17 cellular contexts compared by ENCODE assay signal in genomic region chr3:66507631-66508260, GRCh38. TPM values are rescaled to one million over a fixed set of nuclear protein-coding genes. Genes with fewer than 3 reads are reported as not detected.
DNase-seq lines count a peak whose midpoint lies in the region; ATAC-seq, FAIRE-seq and TF ChIP-seq lines count a peak whose summit lies in the region.
"Had no signal": no experiment of that assay in that cellular context is flagged by ENCODE, and none has a peak within 500 bp of the region (broad histone marks: within the 10 kb centered on the region; RNA-seq: fewer than 3 reads in every experiment).

No MANE protein-coding gene starts in this region.

- no peak overlapping the region for H3K4me2 ChIP-seq in HepG2 (ENCODE audit: low read depth, low read length)
- H3K4me2 ChIP-seq: PC-9 had no signal

- no peak overlapping the region for H2AFZ ChIP-seq in HepG2 (ENCODE audit: low read length)
- H2AFZ ChIP-seq: PC-9 had no signal

- H3K27ac ChIP-seq in HepG2 (ENCODE audit: extremely low read length, insufficient read depth, low read length) (no peak overlapping the region), right lobe of liver (no peak overlapping the region), heart right ventricle (peak overlapping the region in 7 of 10 donors; percentile 3 to 71 (median 46)), mucosa of rectum (ENCODE audit: low read depth in 2 of 2, low read length in 2 of 2) (peak overlapping the region; percentile 40 to 54), transverse colon (peak overlapping the region; percentile 31 to 64 (median 60))
- H3K27ac ChIP-seq: C4-2B, PC-9 had no signal

- no peak overlapping the region for H3K9ac ChIP-seq in HepG2 (ENCODE audit: insufficient read depth, low read depth, low read length)
- H3K9ac ChIP-seq in mucosa of rectum (ENCODE audit: low read depth in 1 of 2, low read length in 2 of 2): no peak overlapping the region

- TF ChIP-seq RAD21 in HepG2 (CRISPR knock-in tag; IDR thresholded peaks at IDR 0.05): no peak

- H4K20me1 ChIP-seq in HepG2 (ENCODE audit: insufficient read depth, low read length): no peaks in the 10 kb centered on the region

- H3K27me3 ChIP-seq in HepG2 (ENCODE audit: control insufficient read depth in 1 of 2, insufficient read depth in 2 of 2, low read length in 2 of 2): no peaks in the 10 kb centered on the region
- H3K27me3 ChIP-seq in right lobe of liver: no peaks in the 10 kb centered on the region
- no peaks in the 10 kb centered on the region for H3K27me3 ChIP-seq in heart right ventricle
- H3K27me3 ChIP-seq in mucosa of rectum (ENCODE audit: control insufficient read depth in 2 of 2, insufficient read depth in 2 of 2, low read length in 2 of 2): no peaks in the 10 kb centered on the region
- no peaks in the 10 kb centered on the region for H3K27me3 ChIP-seq in transverse colon

- H3K4me1 ChIP-seq in HepG2 (ENCODE audit: insufficient read depth, low read length) (peaks cover 27% of the 10 kb centered on the region), right lobe of liver (peaks cover 0 to 12% (median 4%) of the 10 kb centered on the region in 4 donors), heart right ventricle (peaks cover 0 to 8% (median 0%) of the 10 kb centered on the region in 9 donors), mucosa of rectum (ENCODE audit: control insufficient read depth in 2 of 2, insufficient read depth in 2 of 2, low read length in 2 of 2) (peaks cover 9 to 16% of the 10 kb centered on the region in 2 donors), transverse colon (peaks cover 0 to 38% (median 30%) of the 10 kb centered on the region in 4 donors)

- TF ChIP-seq CTCF in HepG2 (CRISPR knock-in tag; IDR thresholded peaks at IDR 0.05) (no peak), right lobe of liver (IDR thresholded peaks at IDR 0.05) (no peak), heart right ventricle (IDR thresholded peaks at IDR 0.05) (no peak), transverse colon (IDR thresholded peaks at IDR 0.05) (peak in 2 of 5 experiments; percentile 8 to 16), D721Med (IDR thresholded peaks at IDR 0.05; ENCODE audit: insufficient read depth, missing control alignments) (no peak)

- CTCF ChIA-PET in HepG2 (lab: Yijun Ruan, JAX; ENCODE audit: low intra/inter-chr PET ratio, low total read pairs): no interaction called here

- H3K9me3 ChIP-seq in HepG2 (ENCODE audit: low read length) (no peaks in the 10 kb centered on the region), right lobe of liver (no peaks in the 10 kb centered on the region), heart right ventricle (no peaks in the 10 kb centered on the region), mucosa of rectum (ENCODE audit: control insufficient read depth in 2 of 2, low read length in 2 of 2) (no peaks in the 10 kb centered on the region), transverse colon (no peaks in the 10 kb centered on the region)

- no TSS peak for BruUV-seq in HepG2 (replicated peaks; lab: Mats Ljungman, UMichigan)

- DNase-seq in HepG2 (ENCODE audit: low spot score): no peak
- DNase-seq in right lobe of liver: no peak
- peak; percentile 19 to 60 for DNase-seq in heart right ventricle
- DNase-seq in transverse colon: peak; percentile 44
- DNase-seq in stimulated activated CD4-positive, alpha-beta T cell treated with anti-CD3 and anti-CD28 coated beads, Interleukin-4, amount 100 ng/mL, for 4 hours: no peak
- no peak for DNase-seq in D721Med (ENCODE audit: insufficient read length, low spot score)
- DNase-seq: GF-D8, NCI-H1105, NCI-H2029, NCI-H774, PC-9 had no signal

- FAIRE-seq in HepG2 (lab: Jason Lieb, UNC) (no peak), D721Med (lab: Jason Lieb, UNC) (no peak)
- FAIRE-seq: A204.1, GM12891, GM18507 had no signal

- intact Hi-C loops in HepG2 (cut with micrococcal nuclease; ENCODE audit: unreplicated experiment): loop anchor here (10.0 kb wide), 1 partner anchor 233 kb away; no protein-coding TSS in a partner anchor
- intact Hi-C loops in right lobe of liver (cut with DNase I): no loop called here
- intact Hi-C loops in heart right ventricle (cut with DNase I): loop anchor here in 7 of 10 donors (5.0 to 10.0 kb wide), 6 partner anchors 93 to 310 kb away; no protein-coding TSS in a partner anchor
- intact Hi-C loops in transverse colon (cut with DNase I; ENCODE audit: low total_unique reads): loop anchor here (10.0 kb wide), 2 partner anchors 47 to 187 kb away; no protein-coding TSS in a partner anchor

- TF ChIP-seq EP300 in HepG2 (IDR thresholded peaks at IDR 0.05; ENCODE audit: low read depth in 2 of 2, low read length in 2 of 2) (no peak), HepG2 (CRISPR knock-in tag; IDR thresholded peaks at IDR 0.05; ENCODE audit: borderline replicate concordance) (no peak), transverse colon (IDR thresholded peaks at IDR 0.05; ENCODE audit: low read depth) (no peak)

- 15% methylated on average over 6 of the region's 6 CpGs for WGBS in HepG2 (ENCODE audit: low lambda C conversion rate)
- WGBS in right lobe of liver (ENCODE audit: insufficient coverage, low coverage, low lambda C conversion rate, missing lambda C conversion rate): 79% methylated on average over 3 of the region's 6 CpGs
- WGBS in heart right ventricle, 2 donors: 37 to 60% methylated on average over 6 of the region's 6 CpGs
- WGBS in transverse colon (ENCODE audit: low coverage in 1 of 2), 2 donors: 43% methylated on average over 6 of the region's 6 CpGs; no CpG with 5 or more reads in 1 of the 2 donors

- H3K79me2 ChIP-seq in HepG2 (ENCODE audit: insufficient read depth, low read length): no peaks in the 10 kb centered on the region

- H3K36me3 ChIP-seq in HepG2 (replicated peaks in 1 of 2; ENCODE audit: control insufficient read depth in 1 of 2, insufficient read depth in 2 of 2, low read length in 2 of 2) (no peaks in the 10 kb centered on the region), right lobe of liver (no peaks in the 10 kb centered on the region), heart right ventricle (no peaks in the 10 kb centered on the region), mucosa of rectum (ENCODE audit: control insufficient read depth in 2 of 2, insufficient read depth in 2 of 2, low read length in 2 of 2) (no peaks in the 10 kb centered on the region), transverse colon (no peaks in the 10 kb centered on the region)

- POLR2A ChIA-PET in HepG2 (lab: Yijun Ruan, JAX): no interaction called here

- in situ Hi-C loops in HepG2 (cut with HindIII; ENCODE audit: extremely low pct_ligation_motif_present, low pct_unique_long_range_greater_than_20kb): no loop called here
- in situ Hi-C loops in transverse colon (cut with MboI; ENCODE audit: low pct_ligation_motif_present in 1 of 4, low pct_unique_long_range_greater_than_20kb in 1 of 4, low sequenced_read_pairs in 3 of 4): loop anchor here in 2 of 4 donors (25.0 kb wide), 1 partner anchor 305 kb away; no protein-coding TSS in a partner anchor

- TF ChIP-seq POLR2A in HepG2 (IDR thresholded peaks at IDR 0.05; ENCODE audit: insufficient read depth in 1 of 2, low read depth in 2 of 2, low read length in 2 of 2): no peak
- TF ChIP-seq POLR2A in right lobe of liver (IDR thresholded peaks at IDR 0.05): no peak
- no peak for TF ChIP-seq POLR2A in transverse colon (IDR thresholded peaks at IDR 0.05)

- H3K4me3 ChIP-seq in HepG2 (replicated peaks in 1 of 3; ENCODE audit: insufficient read depth in 1 of 3, low read depth in 2 of 3, low read length in 3 of 3): no peak overlapping the region
- H3K4me3 ChIP-seq in right lobe of liver: no peak overlapping the region
- no peak overlapping the region for H3K4me3 ChIP-seq in heart right ventricle
- no peak overlapping the region for H3K4me3 ChIP-seq in mucosa of rectum (ENCODE audit: low read length in 2 of 2)
- H3K4me3 ChIP-seq in transverse colon: no peak overlapping the region
- H3K4me3 ChIP-seq: PC-9 had no signal

- ATAC-seq in HepG2 (peak; percentile 25; the same call in 1 of the 3 replicates), right lobe of liver (no peak), heart right ventricle (peak; percentile 11 to 98 (median 91)), HG03354 (IDR thresholded peaks at IDR 0.05; ENCODE audit: poor library complexity, severe bottlenecking, unreplicated experiment) (no peak)

RNA-seq across cellular contexts. Expression of gene LRIG1, which starts 6.9 kb away (rescaled TPM):
- total RNA-seq in HepG2 (2016; rRNA removed; fragmentation: Illumina TruSeq; extraction: Trizol) (16.3 and 24.8 TPM in 2 replicates), right lobe of liver (10 to 100 TPM; 15.8 to 23.2 (median 17.8) TPM), heart right ventricle (100 to 1,000 TPM in 3 of 10 donors, 10 to 100 TPM in 7; 71.9 to 109 (median 95.2) TPM), transverse colon (10 to 100 TPM; 67.2 to 87.6 (median 79.3) TPM)
- total RNA-seq in HepG2 (2016; cell fraction: cytosol; rRNA removed; fragmentation: Illumina TruSeq; extraction: Trizol; ENCODE audit: low read depth): 24.3 and 29.3 TPM in 2 replicates
- 14.1 and 27.5 TPM in 2 replicates for total RNA-seq in HepG2 (2016; cell fraction: insoluble cytoplasmic fraction; rRNA removed; fragmentation: Illumina TruSeq; extraction: Trizol)
- 13.9 and 14.8 TPM in 2 replicates for total RNA-seq in HepG2 (2016; cell fraction: membrane; rRNA removed; fragmentation: Illumina TruSeq; extraction: Trizol)
- 30.1 and 36.3 TPM in 2 replicates for total RNA-seq in HepG2 (2016; cell fraction: nucleus; rRNA removed; fragmentation: Illumina TruSeq; extraction: Trizol)
- polyA plus RNA-seq in HepG2 (2011; rRNA removed) (17.8 and 23.5 TPM in 2 replicates), heart right ventricle (10 to 100 TPM; 23.8 to 33.8 TPM)
- polyA plus RNA-seq in HepG2 (2011; cell fraction: cytosol; rRNA removed): 15.1 TPM in 2 replicates
- polyA plus RNA-seq in HepG2 (2011; cell fraction: nucleus; rRNA removed): 38.4 and 48.0 TPM in 2 replicates
- polyA plus RNA-seq in HepG2 (2012): 18.0 and 20.2 TPM in 2 replicates
- 0.89 and 1.1 TPM in 2 replicates for polyA plus RNA-seq in HepG2 (2016; cell fraction: cytosol; fragmentation: Illumina TruSeq; extraction: Trizol; ENCODE audit: low read depth)
- 10.0 and 13.0 TPM in 2 replicates for polyA plus RNA-seq in HepG2 (2016; cell fraction: insoluble cytoplasmic fraction; fragmentation: Illumina TruSeq; extraction: Trizol; ENCODE audit: low read depth)
- polyA plus RNA-seq in HepG2 (2016; cell fraction: membrane; fragmentation: Illumina TruSeq; extraction: Trizol; ENCODE audit: low read depth): 3.6 and 4.4 TPM in 2 replicates
- 39.1 and 41.4 TPM in 2 replicates for polyA plus RNA-seq in HepG2 (2016; cell fraction: nucleus; fragmentation: Illumina TruSeq; extraction: Trizol; ENCODE audit: insufficient read depth, low read depth)
- 0.94 and 60.0 TPM in 2 replicates for polyA minus RNA-seq in HepG2 (2011; rRNA and poly(A)+ RNA removed; ENCODE audit: low replicate concordance)
- 12.2 and 17.4 TPM in 2 replicates for polyA minus RNA-seq in HepG2 (2011; cell fraction: cytosol; rRNA and poly(A)+ RNA removed)
- 26.6 and 27.2 TPM in 2 replicates for polyA minus RNA-seq in HepG2 (2011; cell fraction: nucleus; rRNA and poly(A)+ RNA removed)
- total RNA-seq: PC-9 had no signal

Comparison
In these comparisons a context has a peak if more than half of its experiments do, and no peak if none do; other contexts are left out.
1. ATAC-seq: peak in HepG2 (single experiment) and heart right ventricle (8 of 8); none in right lobe of liver (0 of 4) and HG03354 (single experiment).
2. intact Hi-C loops: an anchor here in HepG2 (10.0 kb wide), heart right ventricle (5.0 to 10.0 kb wide) and transverse colon (10.0 kb wide); none called in right lobe of liver.
3. DNase-seq: peak in heart right ventricle (2 of 2) and transverse colon (single experiment); none in HepG2 (single experiment), right lobe of liver (0 of 3), stimulated activated CD4-positive, alpha-beta T cell treated with anti-CD3 and anti-CD28 coated beads, Interleukin-4, amount 100 ng/mL, for 4 hours (0 of 2) and D721Med (single experiment).
4. H3K27ac ChIP-seq: peak in heart right ventricle (7 of 10), mucosa of rectum (2 of 2) and transverse colon (4 of 4); none in HepG2 (single experiment) and right lobe of liver (0 of 3).